Comparison of ENCODE assay signal across 8 cellular contexts in the genomic region with DNA sequence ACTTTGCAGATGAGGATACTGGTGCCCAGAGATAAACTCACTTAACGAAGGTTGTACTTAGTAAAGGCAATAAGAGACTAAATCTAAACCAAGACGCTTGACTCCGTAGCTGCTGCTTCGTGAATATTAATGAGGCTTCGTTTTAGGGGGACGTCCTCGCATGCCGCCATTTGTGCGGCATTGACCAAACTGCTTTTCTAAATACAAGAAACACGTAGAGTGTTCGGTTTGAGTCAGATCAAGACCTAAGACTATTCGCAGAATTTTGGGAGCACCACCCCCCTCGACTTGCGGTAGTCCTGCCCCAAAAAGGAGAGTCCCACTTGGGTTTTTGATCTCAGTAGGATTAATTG. TPM values are rescaled to one million over a fixed set of nuclear protein-coding genes. Genes with fewer than 3 reads are reported as not detected.
A peak's percentile ranks its signal among the peaks of the same experiment; 100 is the strongest.
DNase-seq lines count a peak whose midpoint lies in the region; ATAC-seq, FAIRE-seq and TF ChIP-seq lines count a peak whose summit lies in the region.

No MANE protein-coding gene starts in this region.

- peak overlapping the region; percentile 95 for H3K4me2 ChIP-seq in PC-3 (ENCODE audit: low read length)

- peak overlapping the region; percentile 95 for H3K9ac ChIP-seq in PC-3 (ENCODE audit: low read length)

- TF ChIP-seq CTCF in GM06990 (IDR thresholded peaks at IDR 0.05; ENCODE audit: insufficient read depth, low read length, poor library complexity, severe bottlenecking) (peak; percentile 12), PC-3 (conservative IDR thresholded peaks at IDR 0.05; ENCODE audit: low read depth, low read length) (no peak), pancreas (IDR thresholded peaks at IDR 0.05) (no peak)

- H3K9me3 ChIP-seq in PC-3 (ENCODE audit: low read length): no peaks in the 10 kb centered on the region
- no peaks in the 10 kb centered on the region for H3K9me3 ChIP-seq in effector memory CD4-positive, alpha-beta T cell (ENCODE audit: control insufficient read depth, low read length)
- H3K9me3 ChIP-seq in pancreas: no peaks in the 10 kb centered on the region

- ATAC-seq in PC-3: no peak
- ATAC-seq in pancreas: no peak
- ATAC-seq in HG03354 (IDR thresholded peaks at IDR 0.05; ENCODE audit: poor library complexity, severe bottlenecking, unreplicated experiment): no peak
- no peak for ATAC-seq in HG02763 (IDR thresholded peaks at IDR 0.05; ENCODE audit: unreplicated experiment)

- peaks cover 9% of the 10 kb centered on the region for H3F3A ChIP-seq in PC-3 (ENCODE audit: low read length, unreplicated experiment)

- intact Hi-C loops in PC-3 (cut with micrococcal nuclease) (loop anchor here (5.0 kb wide), 1 partner anchor 1796 kb away; no protein-coding TSS in a partner anchor), pancreas (cut with DNase I) (no loop called here)

- peak overlapping the region; percentile 68 for H3K4me3 ChIP-seq in GM06990 (replicated peaks; ENCODE audit: low read depth, low read length)
- H3K4me3 ChIP-seq in PC-3 (ENCODE audit: low read length): peak overlapping the region; percentile 85
- peak overlapping the region; percentile 76 for H3K4me3 ChIP-seq in effector memory CD4-positive, alpha-beta T cell (ENCODE audit: insufficient read depth, low read depth, low read length, poor library complexity, severe bottlenecking)
- H3K4me3 ChIP-seq in pancreas: peak overlapping the region; percentile 74 to 90 (median 88)

- peaks cover 72% of the 10 kb centered on the region for H3K79me2 ChIP-seq in PC-3 (ENCODE audit: low read length)

- BruUV-seq in PC-3 (replicated peaks; lab: Mats Ljungman, UMichigan): TSS peak; percentile 31

- CTCF ChIA-PET in PC-3 (lab: Charles Lee): no interaction called here

- H3K36me3 ChIP-seq in GM06990 (ENCODE audit: control insufficient read depth, insufficient read depth, low read length): peaks cover 11% of the 10 kb centered on the region
- peaks cover 58% of the 10 kb centered on the region for H3K36me3 ChIP-seq in PC-3 (ENCODE audit: low read depth, low read length)
- H3K36me3 ChIP-seq in effector memory CD4-positive, alpha-beta T cell (ENCODE audit: control insufficient read depth, insufficient read depth, low read length): peaks cover 13% of the 10 kb centered on the region
- H3K36me3 ChIP-seq in pancreas: peaks cover 0 to 23% (median 0%) of the 10 kb centered on the region in 3 donors

- no peaks in the 10 kb centered on the region for H3K9me2 ChIP-seq in PC-3 (replicated peaks; ENCODE audit: low read length)

- H4K20me1 ChIP-seq in PC-3 (ENCODE audit: low read length): peaks cover 60% of the 10 kb centered on the region

- H2AFZ ChIP-seq in PC-3 (ENCODE audit: low read length): no peak overlapping the region

- WGBS in pancreas, 2 donors: 3 to 5% methylated on average over 14 of the region's 14 CpGs

- H3K27ac ChIP-seq in PC-3 (ENCODE audit: low read length) (no peak overlapping the region), pancreas (peak overlapping the region in 2 of 4 donors; percentile 84 to 88)
- peak overlapping the region; percentile 84 for H3K27ac ChIP-seq in effector memory CD4-positive, alpha-beta T cell (ENCODE audit: insufficient read depth, low read length, poor library complexity, severe bottlenecking)

- POLR2A ChIA-PET in PC-3 (lab: Charles Lee; ENCODE audit: unreplicated experiment): interaction anchor here (0.6 kb wide), 1 partner anchor 617 kb away, joined by 3 read pairs; the partner anchor contains the start of gene FBXW11

- DNase-seq in GM06990 (ENCODE audit: extremely low read depth, insufficient read length) (no peak), PC-3 (no peak), pancreas (no peak), HuH-7.5 (ENCODE audit: low spot score) (no peak), NCI-H1694 (lab: John Stamatoyannopoulos, UW) (no peak)
- peak in 1 of 3 donors; percentile 13 for DNase-seq in effector memory CD4-positive, alpha-beta T cell

- H3K27me3 ChIP-seq in GM06990 (replicated peaks; ENCODE audit: control insufficient read depth, insufficient read depth, low read length): no peaks in the 10 kb centered on the region
- no peaks in the 10 kb centered on the region for H3K27me3 ChIP-seq in PC-3 (ENCODE audit: low read length)
- H3K27me3 ChIP-seq in effector memory CD4-positive, alpha-beta T cell (replicated peaks; ENCODE audit: control insufficient read depth, insufficient read depth, low read length, poor library complexity, severe bottlenecking): no peaks in the 10 kb centered on the region
- H3K27me3 ChIP-seq in pancreas: no peaks in the 10 kb centered on the region

- FAIRE-seq in pancreas (lab: Jason Lieb, UNC): no peak

- H3K4me1 ChIP-seq in PC-3 (ENCODE audit: insufficient read depth, low read length): peaks cover 27% of the 10 kb centered on the region
- peaks cover 15% of the 10 kb centered on the region for H3K4me1 ChIP-seq in effector memory CD4-positive, alpha-beta T cell (ENCODE audit: control insufficient read depth, insufficient read depth, low read length, poor library complexity, severe bottlenecking)
- peaks cover 0 to 17% (median 3%) of the 10 kb centered on the region in 3 donors for H3K4me1 ChIP-seq in pancreas

RNA-seq across cellular contexts. Expression of gene NPM1, which starts 1.1 kb away (rescaled TPM):
- total RNA-seq in PC-3 (2014; rRNA removed) (2,251 and 2,265 TPM in 2 replicates), pancreas (100 to 1,000 TPM; 412 to 942 (median 582) TPM)
- polyA plus RNA-seq in pancreas: 100 to 1,000 TPM; 671 to 793 TPM

RNA-seq across cellular contexts. Expression of gene FGF18, which starts 30.7 kb away (rescaled TPM):
- total RNA-seq in PC-3 (2014; rRNA removed) (0.26 TPM in 1 of 2 replicates, not detected in the other), pancreas (under 1 TPM; 0.13 to 0.97 (median 0.31) TPM)
- under 1 TPM; 0.38 to 0.52 TPM for polyA plus RNA-seq in pancreas
